ENCODE assay signal across 1 cellular context in genomic region chr2:3643371-3644245, GRCh38.
TF ChIP-seq lines count a peak whose summit lies in the region.

No MANE protein-coding gene starts in this region.

TF ChIP-seq in K562, 482 proteins besides CTCF, POLR2A, EP300 and RAD21:
- no peak for TF ChIP-seq HBP1 (CRISPR knock-in tag; IDR thresholded peaks at IDR 0.05)
- 0 out of 2 replicates have a peak, but pooled peaks have one; percentile 6 for TF ChIP-seq USF1 (CRISPR knock-in tag; IDR thresholded peaks at IDR 0.05)
- no peak for TF ChIP-seq ZFP1 (CRISPR knock-in tag; IDR thresholded peaks at IDR 0.05)
- TF ChIP-seq ZKSCAN8 (CRISPR knock-in tag; IDR thresholded peaks at IDR 0.05): no peak
- TF ChIP-seq ELF2 (CRISPR knock-in tag; IDR thresholded peaks at IDR 0.05): no peak
- no peak for TF ChIP-seq HDGF (IDR thresholded peaks at IDR 0.05)
